ENCODE assay signal across 9 cellular contexts in genomic region chr10:5595591-5596590, GRCh38.
DNase-seq lines count a peak whose midpoint lies in the region; ATAC-seq and TF ChIP-seq lines count a peak whose summit lies in the region.
"Had no signal": no experiment of that assay in that cellular context is flagged by ENCODE, and none has a peak within 500 bp of the region (broad histone marks: within the 10 kb centered on the region; RNA-seq: fewer than 3 reads in every experiment).

No MANE protein-coding gene starts in this region.

- no peaks in the 10 kb centered on the region for H3K79me2 ChIP-seq in osteoblast (ENCODE audit: insufficient read depth, low read length)

- H3K27ac ChIP-seq in esophagus (ENCODE audit: low read depth in 2 of 2, low read length in 1 of 2), result peak overlapping the region; percentile 12 to 82
- H3K27ac ChIP-seq in osteoblast (ENCODE audit: low read depth, low read length), result peak overlapping the region; percentile 90

- peaks cover 10 to 26% of the 10 kb centered on the region in 2 donors for H3K4me1 ChIP-seq in esophagus (ENCODE audit: control insufficient read depth in 2 of 2, insufficient read depth in 2 of 2, low read length in 1 of 2)
- H3K4me1 ChIP-seq in osteoblast (ENCODE audit: insufficient read depth, low read length), result peaks cover 35% of the 10 kb centered on the region

- H3K27me3 ChIP-seq in esophagus (ENCODE audit: control insufficient read depth in 1 of 2, insufficient read depth in 2 of 2, low read length in 2 of 2), result no peaks in the 10 kb centered on the region
- H3K27me3 ChIP-seq in osteoblast (ENCODE audit: insufficient read depth, low read length), result no peaks in the 10 kb centered on the region

- no peak overlapping the region for H3K4me3 ChIP-seq in esophagus (ENCODE audit: low read depth in 1 of 2, low read length in 2 of 2)
- peak overlapping the region; percentile 40 for H3K4me3 ChIP-seq in osteoblast (ENCODE audit: insufficient read depth, low read length)

- no peaks in the 10 kb centered on the region for H4K20me1 ChIP-seq in osteoblast (ENCODE audit: insufficient read depth, low read length)

- WGBS in esophagus, 2 donors, result 40 to 57% methylated on average over 19 of the region's 19 CpGs

- no peaks in the 10 kb centered on the region for H3K9me3 ChIP-seq in esophagus (ENCODE audit: control insufficient read depth in 2 of 2, insufficient read depth in 1 of 2, low read depth in 1 of 2, low read length in 1 of 2)
- H3K9me3 ChIP-seq in osteoblast (ENCODE audit: low read depth, low read length), result no peaks in the 10 kb centered on the region

- H3K4me2 ChIP-seq in osteoblast (ENCODE audit: insufficient read depth, low read length), result peak overlapping the region; percentile 77

- H3K36me3 ChIP-seq in esophagus (ENCODE audit: control insufficient read depth in 2 of 2, insufficient read depth in 2 of 2, low read length in 1 of 2), result no peaks in the 10 kb centered on the region
- H3K36me3 ChIP-seq in osteoblast (ENCODE audit: insufficient read depth, low read length), result no peaks in the 10 kb centered on the region

- TF ChIP-seq CTCF in osteoblast (IDR thresholded peaks at IDR 0.05; ENCODE audit: extremely low read depth, low read depth, low read length), result no peak

- DNase-seq in GM04503 (ENCODE audit: low read depth) (peak; percentile 61), RKO (ENCODE audit: low spot score) (peak; percentile 86), osteoblast (ENCODE audit: insufficient read length, low spot score, missing footprints) (peak; percentile 95), cerebellar nuclear complex (lab: John Stamatoyannopoulos, UW) (no peak), NCI-H748 treated with DMSO at 0.1 percent for 48 hours (lab: John Stamatoyannopoulos, UW) (no peak)
- no peak for DNase-seq in stimulated activated CD4-positive, alpha-beta T cell treated with anti-CD3 and anti-CD28 coated beads, Interleukin-1b, Interleukin-23, amount 100 ng/mL, for 48 hours
- DNase-seq: activated CD4-positive, alpha-beta T cell treated with anti-CD3 and anti-CD28 coated beads, Interleukin-2, amount 50 U/mL, for 4 hours had no signal

- peak overlapping the region; percentile 55 for H2AFZ ChIP-seq in osteoblast (ENCODE audit: low read length)

- ATAC-seq in HG03354 (IDR thresholded peaks at IDR 0.05; ENCODE audit: poor library complexity, severe bottlenecking, unreplicated experiment), result no peak

Comparison
In these comparisons a context has a peak if more than half of its experiments do, and no peak if none do; other contexts are left out.
1. DNase-seq: peak in GM04503 (single experiment), RKO (single experiment) and osteoblast (single experiment); none in stimulated activated CD4-positive, alpha-beta T cell treated with anti-CD3 and anti-CD28 coated beads, Interleukin-1b, Interleukin-23, amount 100 ng/mL, for 48 hours (single experiment), cerebellar nuclear complex (0 of 2) and NCI-H748 treated with DMSO at 0.1 percent for 48 hours (single experiment).